In the genomic region with DNA sequence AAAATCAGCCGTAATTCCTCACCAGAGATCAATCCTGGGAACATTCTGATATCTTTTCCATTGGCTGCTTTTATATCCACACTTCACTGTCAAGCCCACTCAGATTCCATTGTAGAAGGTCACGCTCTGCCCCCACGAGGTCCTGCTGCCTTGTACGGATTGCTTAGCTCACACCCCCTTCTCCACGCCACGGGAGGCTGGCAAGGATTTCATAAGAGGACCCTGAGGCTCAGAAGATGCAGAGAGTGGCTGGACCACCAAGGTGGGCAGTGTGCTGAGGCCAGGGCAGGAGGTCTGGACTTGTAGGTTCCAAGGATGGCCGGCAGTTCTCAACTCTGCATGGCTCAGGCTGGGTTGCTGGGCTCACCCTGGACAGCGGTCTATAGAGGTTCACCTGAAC, we compare ENCODE assay signal across 3 cellular contexts.
TF ChIP-seq lines count a peak whose summit lies in the region.

No MANE protein-coding gene starts in this region.

TF ChIP-seq in SK-N-SH, 30 proteins besides CTCF, POLR2A, EP300 and RAD21:
- TF ChIP-seq EZH2phosphoT487 (IDR thresholded peaks at IDR 0.05; ENCODE audit: borderline replicate concordance, low read depth) (no peak), IRF3 (IDR thresholded peaks at IDR 0.05; ENCODE audit: low read depth, low read length) (no peak), NRF1 (IDR thresholded peaks at IDR 0.05; ENCODE audit: low read depth, low read length) (no peak), REST (IDR thresholded peaks at IDR 0.05; ENCODE audit: low read depth, low read length) (peak; percentile 67; the same call in 1 of the 2 replicates), ELF1 (IDR thresholded peaks at IDR 0.05) (no peak)
- TF ChIP-seq, protein P1, sequence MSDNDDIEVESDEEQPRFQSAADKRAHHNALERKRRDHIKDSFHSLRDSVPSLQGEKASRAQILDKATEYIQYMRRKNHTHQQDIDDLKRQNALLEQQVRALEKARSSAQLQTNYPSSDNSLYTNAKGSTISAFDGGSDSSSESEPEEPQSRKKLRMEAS (IDR thresholded peaks at IDR 0.05; ENCODE audit: low read depth), result no peak

TF ChIP-seq in SK-N-SH treated with all-trans-retinoic acid at 6 μM for 48 hours, 23 proteins besides CTCF, POLR2A, EP300 and RAD21 (continued from another document):
- TF ChIP-seq ESRRG (CRISPR knock-in tag; IDR thresholded peaks at IDR 0.05) (no peak), PPARA (CRISPR knock-in tag; IDR thresholded peaks at IDR 0.05; ENCODE audit: borderline replicate concordance) (no peak), RARB (CRISPR knock-in tag; IDR thresholded peaks at IDR 0.05) (no peak), ZFP30 (CRISPR knock-in tag; IDR thresholded peaks at IDR 0.05) (no peak), TOX (CRISPR knock-in tag; IDR thresholded peaks at IDR 0.05; ENCODE audit: borderline replicate concordance) (no peak), OSR1 (CRISPR knock-in tag; IDR thresholded peaks at IDR 0.05) (no peak)
- TF ChIP-seq, protein P2, sequence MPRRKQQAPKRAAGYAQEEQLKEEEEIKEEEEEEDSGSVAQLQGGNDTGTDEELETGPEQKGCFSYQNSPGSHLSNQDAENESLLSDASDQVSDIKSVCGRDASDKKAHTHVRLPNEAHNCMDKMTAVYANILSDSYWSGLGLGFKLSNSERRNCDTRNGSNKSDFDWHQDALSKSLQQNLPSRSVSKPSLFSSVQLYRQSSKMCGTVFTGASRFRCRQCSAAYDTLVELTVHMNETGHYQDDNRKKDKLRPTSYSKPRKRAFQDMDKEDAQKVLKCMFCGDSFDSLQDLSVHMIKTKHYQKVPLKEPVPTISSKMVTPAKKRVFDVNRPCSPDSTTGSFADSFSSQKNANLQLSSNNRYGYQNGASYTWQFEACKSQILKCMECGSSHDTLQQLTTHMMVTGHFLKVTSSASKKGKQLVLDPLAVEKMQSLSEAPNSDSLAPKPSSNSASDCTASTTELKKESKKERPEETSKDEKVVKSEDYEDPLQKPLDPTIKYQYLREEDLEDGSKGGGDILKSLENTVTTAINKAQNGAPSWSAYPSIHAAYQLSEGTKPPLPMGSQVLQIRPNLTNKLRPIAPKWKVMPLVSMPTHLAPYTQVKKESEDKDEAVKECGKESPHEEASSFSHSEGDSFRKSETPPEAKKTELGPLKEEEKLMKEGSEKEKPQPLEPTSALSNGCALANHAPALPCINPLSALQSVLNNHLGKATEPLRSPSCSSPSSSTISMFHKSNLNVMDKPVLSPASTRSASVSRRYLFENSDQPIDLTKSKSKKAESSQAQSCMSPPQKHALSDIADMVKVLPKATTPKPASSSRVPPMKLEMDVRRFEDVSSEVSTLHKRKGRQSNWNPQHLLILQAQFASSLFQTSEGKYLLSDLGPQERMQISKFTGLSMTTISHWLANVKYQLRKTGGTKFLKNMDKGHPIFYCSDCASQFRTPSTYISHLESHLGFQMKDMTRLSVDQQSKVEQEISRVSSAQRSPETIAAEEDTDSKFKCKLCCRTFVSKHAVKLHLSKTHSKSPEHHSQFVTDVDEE (CRISPR knock-in tag; IDR thresholded peaks at IDR 0.05), result no peak

TF ChIP-seq in HEK293, 187 proteins besides CTCF, POLR2A, EP300 and RAD21:
- no peak for TF ChIP-seq ZNF266 (tag by site-specific recombination; IDR thresholded peaks at IDR 0.05; ENCODE audit: low read depth)
- no peak for TF ChIP-seq ZNF138 (tag by site-specific recombination; IDR thresholded peaks at IDR 0.05; ENCODE audit: borderline replicate concordance)
- no peak for TF ChIP-seq ZNF513 (tag by site-specific recombination; IDR thresholded peaks at IDR 0.05)
- TF ChIP-seq ZNF768 (tag by site-specific recombination; IDR thresholded peaks at IDR 0.05), result no peak
- no peak for TF ChIP-seq ZNF473 (tag by site-specific recombination; IDR thresholded peaks at IDR 0.05)
- TF ChIP-seq REST (tag by site-specific recombination; IDR thresholded peaks at IDR 0.05), result 0 out of 2 replicates have a peak, but pooled peaks have one; percentile 19
- TF ChIP-seq TRIM28 (IDR thresholded peaks at IDR 0.05; ENCODE audit: borderline replicate concordance, low read length), result no peak
